8 cellular contexts compared by ENCODE assay signal in genomic region chr5:154757647-154758406, GRCh38. TPM values are rescaled to one million over a fixed set of nuclear protein-coding genes. Genes with fewer than 3 reads are reported as not detected.
DNase-seq lines count a peak whose midpoint lies in the region; ATAC-seq and TF ChIP-seq lines count a peak whose summit lies in the region.

No MANE protein-coding gene starts in this region.

- H3K36me3 ChIP-seq in SK-N-MC (ENCODE audit: insufficient read depth, low read length): peaks cover 15% of the 10 kb centered on the region
- peaks cover 8% of the 10 kb centered on the region for H3K36me3 ChIP-seq in mesodermal cell (ENCODE audit: control insufficient read depth, insufficient read depth, low read length)
- no peaks in the 10 kb centered on the region for H3K36me3 ChIP-seq in stomach smooth muscle (ENCODE audit: control insufficient read depth in 2 of 2, insufficient read depth in 2 of 2, low read length in 2 of 2)

- H3K4me3 ChIP-seq in SK-N-MC (peak overlapping the region; percentile 99), cardiac fibroblast (replicated peaks in 1 of 2; ENCODE audit: low read depth in 2 of 2, low read length in 2 of 2) (peak overlapping the region; percentile 89 to 96), mesodermal cell (ENCODE audit: extremely low read depth, insufficient read depth, low read length, poor library complexity, severe bottlenecking) (peak overlapping the region; percentile 91), stomach smooth muscle (ENCODE audit: low read length in 2 of 2) (peak overlapping the region; percentile 77 to 86)

- TF ChIP-seq CTCF in cardiac fibroblast (IDR thresholded peaks at IDR 0.05; ENCODE audit: low read depth, low read length): no peak

- whole genome bisulfite sequencing in mesodermal cell (ENCODE audit: insufficient coverage in 2 of 2), 2 experiments: 13 to 16% methylated on average over 4 to 5 of the region's 5 CpGs

- no peaks in the 10 kb centered on the region for H3K9me3 ChIP-seq in SK-N-MC (ENCODE audit: low read depth, low read length)
- H3K9me3 ChIP-seq in mesodermal cell (ENCODE audit: control insufficient read depth, low read length): no peaks in the 10 kb centered on the region
- no peaks in the 10 kb centered on the region for H3K9me3 ChIP-seq in stomach smooth muscle (ENCODE audit: control insufficient read depth in 2 of 2, low read length in 2 of 2)

- DNase-seq in NCI-H526 (lab: John Stamatoyannopoulos, UW): peak; percentile 13 to 40
- DNase-seq in NCI-H526 treated with DMSO at 0.1 percent for 48 hours (lab: John Stamatoyannopoulos, UW): no peak
- no peak for DNase-seq in SK-N-MC (ENCODE audit: low read depth, low spot score)
- peak in 1 of 2 donors; percentile 30 for DNase-seq in cardiac fibroblast (ENCODE audit: low read depth in 2 of 2)
- DNase-seq in amniotic stem cell (lab: John Stamatoyannopoulos, UW): no peak

- H3K27ac ChIP-seq in SK-N-MC: peak overlapping the region; percentile 51; the same call in 1 of the 2 replicates
- no peak overlapping the region for H3K27ac ChIP-seq in mesodermal cell (ENCODE audit: low read depth, low read length, severe bottlenecking)
- H3K27ac ChIP-seq in stomach smooth muscle (ENCODE audit: low read length): no peak overlapping the region

- H3K4me1 ChIP-seq in mesodermal cell (ENCODE audit: control insufficient read depth, insufficient read depth, low read length, poor library complexity, severe bottlenecking): peaks cover 41% of the 10 kb centered on the region
- peaks cover 36% of the 10 kb centered on the region for H3K4me1 ChIP-seq in stomach smooth muscle (ENCODE audit: control insufficient read depth, insufficient read depth, low read length)

- H3K9ac ChIP-seq in SK-N-MC (ENCODE audit: insufficient read length) (peak overlapping the region; percentile 98), stomach smooth muscle (ENCODE audit: low read length in 2 of 2) (peak overlapping the region; percentile 55 to 84)

- ATAC-seq in GM18870 (IDR thresholded peaks at IDR 0.05; ENCODE audit: unreplicated experiment): no peak

- no peaks in the 10 kb centered on the region for H3K27me3 ChIP-seq in stomach smooth muscle (ENCODE audit: control insufficient read depth in 1 of 2, insufficient read depth in 2 of 2, low read length in 2 of 2)

RNA-seq across cellular contexts. Expression of gene LARP1, which starts 2.6 kb away (rescaled TPM):
- polyA plus RNA-seq in mesodermal cell (2013, experiment 1 of 2): 82.6 TPM
- polyA plus RNA-seq in mesodermal cell (2013, experiment 2 of 2): 76.6 TPM

Comparison
In these comparisons a context has a peak if more than half of its experiments do, and no peak if none do; other contexts are left out.
1. DNase-seq: peak in NCI-H526 (2 of 2); none in NCI-H526 treated with DMSO at 0.1 percent for 48 hours (single experiment), SK-N-MC (single experiment) and amniotic stem cell (single experiment).
2. Peak in every context shown above with its lines, with median percentiles within 50 percentile points of each other: H3K4me3 ChIP-seq.